In genomic region chr20:17968366-17969275, GRCh38 we compare ENCODE assay signal across 1 cellular context.
A peak's percentile ranks its signal among the peaks of the same experiment; 100 is the strongest.
TF ChIP-seq lines count a peak whose summit lies in the region.

Gene MGME1 (plus strand): TSS chr20:17969018. CDS start chr20:17969860, 842 bp downstream.
Gene SNX5 (minus strand): TSS chr20:17968794. CDS start chr20:17968425, 369 bp downstream.

TF ChIP-seq in GM12878, 131 proteins besides CTCF, POLR2A, EP300 and RAD21 (continued from another document):
- TF ChIP-seq NR2C2 (IDR thresholded peaks at IDR 0.05; ENCODE audit: borderline replicate concordance, control insufficient read depth, insufficient read length, low read depth) (no peak), SMAD1 (IDR thresholded peaks at IDR 0.05; ENCODE audit: low read depth, partially characterized antibody) (no peak), TBL1XR1 (IDR thresholded peaks at IDR 0.05; ENCODE audit: low read depth, low read length) (no peak), KAT2A (conservative IDR thresholded peaks at IDR 0.05; ENCODE audit: control insufficient read depth, low read depth, low read length) (no peak), USF2 (IDR thresholded peaks at IDR 0.05; ENCODE audit: borderline replicate concordance, low read depth, low read length) (peak; percentile 82), ZNF592 (IDR thresholded peaks at IDR 0.05) (peak; percentile 81; the same call in 1 of the 2 replicates), GABPA (IDR thresholded peaks at IDR 0.05; ENCODE audit: low read depth) (no peak; the same call in 1 of the 2 replicates), PKNOX1 (IDR thresholded peaks at IDR 0.05) (no peak), ZSCAN29 (IDR thresholded peaks at IDR 0.05) (0 out of 2 replicates have a peak, but pooled peaks have one; percentile 51), MYC (IDR thresholded peaks at IDR 0.05; ENCODE audit: insufficient read depth, insufficient read length, insufficient replicate concordance, low read length, severe bottlenecking) (peak; percentile 100), TARDBP (IDR thresholded peaks at IDR 0.05; ENCODE audit: borderline replicate concordance) (no peak; the same call in 1 of the 2 replicates), NFYA (IDR thresholded peaks at IDR 0.05; ENCODE audit: borderline replicate concordance, low read depth, low read length) (no peak), SIX5 (IDR thresholded peaks at IDR 0.05; ENCODE audit: low read depth, low read length, severe bottlenecking) (no peak), ZBED1 (IDR thresholded peaks at IDR 0.05; ENCODE audit: borderline replicate concordance) (peak; percentile 44; the same call in 1 of the 2 replicates), RCOR1 (conservative IDR thresholded peaks at IDR 0.05; ENCODE audit: low read depth, low read length) (peak; percentile 94), ZBTB11 (CRISPR knock-in tag; IDR thresholded peaks at IDR 0.05) (peak; percentile 35; the same call in 1 of the 2 replicates), SPI1 (IDR thresholded peaks at IDR 0.05; ENCODE audit: borderline replicate concordance, insufficient read depth, low read depth, low read length) (peak; percentile 25; the same call in 1 of the 2 replicates), RUNX3 (IDR thresholded peaks at IDR 0.05; ENCODE audit: low read length) (peak; percentile 88), TCF3 (IDR thresholded peaks at IDR 0.05; ENCODE audit: borderline replicate concordance, insufficient read depth, low read depth, low read length) (no peak; the same call in 1 of the 2 replicates), RAD51 (IDR thresholded peaks at IDR 0.05) (peak; percentile 87), MTA2 (IDR thresholded peaks at IDR 0.05; ENCODE audit: low read depth) (no peak), BCL11A (IDR thresholded peaks at IDR 0.05; ENCODE audit: low read depth, low read length) (no peak), LARP7 (IDR thresholded peaks at IDR 0.05) (peak; percentile 97), NR2C1 (IDR thresholded peaks at IDR 0.05) (peak; percentile 90), BHLHE40 (IDR thresholded peaks at IDR 0.05; ENCODE audit: borderline replicate concordance in 1 of 2, low read depth in 2 of 2, low read length in 1 of 2) (peak; percentile 68 to 90; a peak in 3 of 4 replicates)
